ENCODE assay signal across 9 cellular contexts in genomic region chr22:24434472-24435322, GRCh38. TPM values are rescaled to one million over a fixed set of nuclear protein-coding genes. Genes with fewer than 3 reads are reported as not detected.
DNase-seq lines count a peak whose midpoint lies in the region; ATAC-seq and TF ChIP-seq lines count a peak whose summit lies in the region.
"Had no signal": no experiment of that assay in that cellular context is flagged by ENCODE, and none has a peak within 500 bp of the region (broad histone marks: within the 10 kb centered on the region; RNA-seq: fewer than 3 reads in every experiment).

No MANE protein-coding gene starts in this region.

- no peak for TF ChIP-seq CTCF in uterus (IDR thresholded peaks at IDR 0.05)

- no peak overlapping the region for H2BK5ac ChIP-seq in neuronal stem cell (ENCODE audit: low read length)

- peak overlapping the region; percentile 48 for H3K27ac ChIP-seq in caudate nucleus (ENCODE audit: low read depth, low read length)
- no peak overlapping the region for H3K27ac ChIP-seq in neuronal stem cell (replicated peaks; ENCODE audit: low read length)
- peak overlapping the region; percentile 5 to 22 for H3K27ac ChIP-seq in uterus

- H4K91ac ChIP-seq in neuronal stem cell (ENCODE audit: low read depth, low read length, poor library complexity) = no peak overlapping the region

- H3K18ac ChIP-seq in neuronal stem cell (ENCODE audit: low read length) = peak overlapping the region; percentile 17

- intact Hi-C loops in uterus (cut with DNase I; ENCODE audit: low total_unique reads) = no loop called here

- H3K79me1 ChIP-seq in neuronal stem cell (ENCODE audit: low read depth, low read length) = peaks cover 5% of the 10 kb centered on the region

- H3K14ac ChIP-seq in neuronal stem cell (ENCODE audit: low read length) = no peak overlapping the region

- H4K8ac ChIP-seq in neuronal stem cell (ENCODE audit: low read depth, low read length) = no peak overlapping the region

- H2BK120ac ChIP-seq in neuronal stem cell (ENCODE audit: low read depth, low read length) = no peak overlapping the region

- no peak overlapping the region for H3K9ac ChIP-seq in neuronal stem cell (ENCODE audit: low read depth, low read length, poor library complexity)

- no peak overlapping the region for H2AFZ ChIP-seq in neuronal stem cell (ENCODE audit: low read length)

- H3K23ac ChIP-seq in neuronal stem cell (ENCODE audit: low read depth, low read length, poor library complexity) = peak overlapping the region; percentile 51

- H3K4me1 ChIP-seq in neuronal stem cell (ENCODE audit: control insufficient read depth in 2 of 2, insufficient read depth in 1 of 2, low read depth in 1 of 2, low read length in 2 of 2) (peaks cover under 1 to 9% of the 10 kb centered on the region in 2 donors), uterus (peaks cover 0 to 11% of the 10 kb centered on the region in 2 donors)

- no peak overlapping the region for H3K4ac ChIP-seq in neuronal stem cell (ENCODE audit: low read length)

- H3K4me2 ChIP-seq in neuronal stem cell (ENCODE audit: insufficient read depth, low read length, poor library complexity, severe bottlenecking) = no peak overlapping the region

- H3K9me3 ChIP-seq in neuronal stem cell (replicated peaks in 1 of 2; ENCODE audit: control insufficient read depth in 2 of 2, insufficient read depth in 1 of 2, low read depth in 1 of 2, low read length in 2 of 2) = no peaks in the 10 kb centered on the region
- H3K9me3 ChIP-seq in uterus = no peaks in the 10 kb centered on the region
- H3K9me3 ChIP-seq: tibial artery had no signal

- no peak for TF ChIP-seq POLR2A in uterus (IDR thresholded peaks at IDR 0.05)

- H3K27me3 ChIP-seq in neuronal stem cell (ENCODE audit: control insufficient read depth in 3 of 3, insufficient read depth in 3 of 3, low read depth in 1 of 3, low read length in 3 of 3) (no peaks in the 10 kb centered on the region), uterus (no peaks in the 10 kb centered on the region)
- H3K27me3 ChIP-seq: tibial artery had no signal

- no peak overlapping the region for H2BK12ac ChIP-seq in neuronal stem cell (ENCODE audit: low read length)

- WGBS in neuronal stem cell (ENCODE audit: extremely low coverage in 2 of 2, insufficient read length in 2 of 2, insufficient replicate concordance in 1 of 2), 2 donors = no CpG with 5 or more reads among the region's 16 CpGs

- no peak overlapping the region for H3K4me3 ChIP-seq in neuronal stem cell (ENCODE audit: low read length in 2 of 2)
- no peak overlapping the region for H3K4me3 ChIP-seq in uterus
- H3K4me3 ChIP-seq: tibial artery had no signal

- no peak overlapping the region for H2BK15ac ChIP-seq in neuronal stem cell (ENCODE audit: low read length)

- ATAC-seq in GM19023 (IDR thresholded peaks at IDR 0.05; ENCODE audit: unreplicated experiment) (peak; percentile 51), HG03139 (IDR thresholded peaks at IDR 0.05; ENCODE audit: unreplicated experiment) (peak; percentile 42)

- peak overlapping the region; percentile 18 for H2AK5ac ChIP-seq in neuronal stem cell (ENCODE audit: low read depth, low read length)

- H3K36me3 ChIP-seq in neuronal stem cell (replicated peaks in 1 of 2; ENCODE audit: control insufficient read depth in 2 of 2, insufficient read depth in 2 of 2, low read length in 2 of 2) (no peaks in the 10 kb centered on the region), uterus (no peaks in the 10 kb centered on the region)
- H3K36me3 ChIP-seq: tibial artery had no signal

- peak; percentile 79 for DNase-seq in UCSD-AML1 (lab: John Stamatoyannopoulos, UW; ENCODE audit: unreplicated experiment)
- DNase-seq in caudate nucleus (lab: John Stamatoyannopoulos, UW) = no peak
- DNase-seq in neuronal stem cell (ENCODE audit: low spot score) = no peak
- peak in 1 of 2 donors; percentile 45 for DNase-seq in uterus
- no peak for DNase-seq in kidney tubule cell (ENCODE audit: low spot score)
- DNase-seq in islet precursor cell = no peak

RNA-seq across cellular contexts. Expression of gene ADORA2A, which starts 7.3 kb away (rescaled TPM):
- 2.9 TPM for polyA plus RNA-seq in neuronal stem cell (2013, experiment 1 of 2)
- 3.1 TPM for polyA plus RNA-seq in neuronal stem cell (2013, experiment 2 of 2)
- 1 to 10 TPM in 3 of 4 donors, not detected in 1; 3.3 to 9.9 (median 8.9) TPM for total RNA-seq in uterus
